Comparison of ENCODE assay signal across 1 cellular context in the genomic region with DNA sequence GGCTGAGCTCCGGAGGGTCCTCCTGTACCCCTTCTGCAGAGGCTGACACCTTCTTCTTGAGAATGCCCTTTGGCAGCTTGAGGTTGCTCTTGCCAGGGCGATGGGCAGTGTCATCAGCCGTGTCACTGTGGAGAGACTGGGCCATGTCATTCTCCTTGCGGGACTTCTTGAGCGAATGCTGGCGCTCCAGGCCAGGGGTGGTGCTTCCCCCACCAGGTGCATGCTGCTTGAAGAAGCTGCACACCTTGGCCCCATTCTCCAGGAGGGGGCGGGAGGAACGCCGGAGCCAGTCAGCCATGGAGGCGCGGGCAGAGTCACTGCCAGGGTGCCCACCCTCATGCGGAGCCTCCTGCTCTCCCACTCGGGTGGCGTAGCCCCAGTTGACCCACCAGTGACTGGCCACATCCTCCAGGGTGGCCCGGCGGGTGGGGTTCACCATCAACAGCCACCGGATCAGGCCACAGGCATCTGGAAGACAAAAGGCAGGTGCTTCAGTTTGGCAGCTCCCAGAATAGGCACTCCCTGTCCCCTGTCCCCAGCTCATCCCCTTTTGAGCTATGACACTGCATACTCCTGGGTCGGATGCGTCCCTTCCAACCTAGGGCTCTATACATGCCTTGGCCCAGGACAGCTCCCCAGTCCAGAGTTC.
TF ChIP-seq lines count a peak whose summit lies in the region.

No MANE protein-coding gene starts in this region.

TF ChIP-seq in SK-N-SH treated with all-trans-retinoic acid at 6 μM for 48 hours, 23 proteins besides CTCF, POLR2A, EP300 and RAD21:
- no peak for TF ChIP-seq GLIS3 (CRISPR knock-in tag; IDR thresholded peaks at IDR 0.05)
- TF ChIP-seq TOX (CRISPR knock-in tag; IDR thresholded peaks at IDR 0.05; ENCODE audit: borderline replicate concordance): no peak
- TF ChIP-seq, protein P1, sequence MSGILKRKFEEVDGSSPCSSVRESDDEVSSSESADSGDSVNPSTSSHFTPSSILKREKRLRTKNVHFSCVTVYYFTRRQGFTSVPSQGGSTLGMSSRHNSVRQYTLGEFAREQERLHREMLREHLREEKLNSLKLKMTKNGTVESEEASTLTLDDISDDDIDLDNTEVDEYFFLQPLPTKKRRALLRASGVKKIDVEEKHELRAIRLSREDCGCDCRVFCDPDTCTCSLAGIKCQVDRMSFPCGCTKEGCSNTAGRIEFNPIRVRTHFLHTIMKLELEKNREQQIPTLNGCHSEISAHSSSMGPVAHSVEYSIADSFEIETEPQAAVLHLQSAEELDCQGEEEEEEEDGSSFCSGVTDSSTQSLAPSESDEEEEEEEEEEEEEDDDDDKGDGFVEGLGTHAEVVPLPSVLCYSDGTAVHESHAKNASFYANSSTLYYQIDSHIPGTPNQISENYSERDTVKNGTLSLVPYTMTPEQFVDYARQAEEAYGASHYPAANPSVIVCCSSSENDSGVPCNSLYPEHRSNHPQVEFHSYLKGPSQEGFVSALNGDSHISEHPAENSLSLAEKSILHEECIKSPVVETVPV (CRISPR knock-in tag; IDR thresholded peaks at IDR 0.05): no peak
- TF ChIP-seq RARB (CRISPR knock-in tag; IDR thresholded peaks at IDR 0.05): no peak
- no peak for TF ChIP-seq TCF4 (CRISPR knock-in tag; IDR thresholded peaks at IDR 0.05; ENCODE audit: borderline replicate concordance)
- TF ChIP-seq, protein P2, sequence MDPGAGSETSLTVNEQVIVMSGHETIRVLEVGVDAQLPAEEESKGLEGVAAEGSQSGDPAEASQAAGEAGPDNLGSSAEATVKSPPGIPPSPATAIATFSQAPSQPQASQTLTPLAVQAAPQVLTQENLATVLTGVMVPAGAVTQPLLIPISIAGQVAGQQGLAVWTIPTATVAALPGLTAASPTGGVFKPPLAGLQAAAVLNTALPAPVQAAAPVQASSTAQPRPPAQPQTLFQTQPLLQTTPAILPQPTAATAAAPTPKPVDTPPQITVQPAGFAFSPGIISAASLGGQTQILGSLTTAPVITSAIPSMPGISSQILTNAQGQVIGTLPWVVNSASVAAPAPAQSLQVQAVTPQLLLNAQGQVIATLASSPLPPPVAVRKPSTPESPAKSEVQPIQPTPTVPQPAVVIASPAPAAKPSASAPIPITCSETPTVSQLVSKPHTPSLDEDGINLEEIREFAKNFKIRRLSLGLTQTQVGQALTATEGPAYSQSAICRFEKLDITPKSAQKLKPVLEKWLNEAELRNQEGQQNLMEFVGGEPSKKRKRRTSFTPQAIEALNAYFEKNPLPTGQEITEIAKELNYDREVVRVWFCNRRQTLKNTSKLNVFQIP (CRISPR knock-in tag; IDR thresholded peaks at IDR 0.05; ENCODE audit: borderline replicate concordance, low read depth): no peak
- TF ChIP-seq PPARA (CRISPR knock-in tag; IDR thresholded peaks at IDR 0.05; ENCODE audit: borderline replicate concordance): no peak
- TF ChIP-seq ZC3H10 (CRISPR knock-in tag; IDR thresholded peaks at IDR 0.05): no peak
- TF ChIP-seq ZNF70 (CRISPR knock-in tag; IDR thresholded peaks at IDR 0.05): no peak
- TF ChIP-seq ZNF565 (CRISPR knock-in tag; conservative IDR thresholded peaks at IDR 0.05; ENCODE audit: low read depth): no peak
- TF ChIP-seq ESRRG (CRISPR knock-in tag; IDR thresholded peaks at IDR 0.05): no peak
- TF ChIP-seq SNAI2 (CRISPR knock-in tag; IDR thresholded peaks at IDR 0.05): no peak
- no peak for TF ChIP-seq ARNTL (CRISPR knock-in tag; IDR thresholded peaks at IDR 0.05; ENCODE audit: borderline replicate concordance, low read depth)
- TF ChIP-seq ZNF8 (CRISPR knock-in tag; IDR thresholded peaks at IDR 0.05): no peak
- TF ChIP-seq ISL1 (CRISPR knock-in tag; IDR thresholded peaks at IDR 0.05): no peak
- TF ChIP-seq, protein P3, sequence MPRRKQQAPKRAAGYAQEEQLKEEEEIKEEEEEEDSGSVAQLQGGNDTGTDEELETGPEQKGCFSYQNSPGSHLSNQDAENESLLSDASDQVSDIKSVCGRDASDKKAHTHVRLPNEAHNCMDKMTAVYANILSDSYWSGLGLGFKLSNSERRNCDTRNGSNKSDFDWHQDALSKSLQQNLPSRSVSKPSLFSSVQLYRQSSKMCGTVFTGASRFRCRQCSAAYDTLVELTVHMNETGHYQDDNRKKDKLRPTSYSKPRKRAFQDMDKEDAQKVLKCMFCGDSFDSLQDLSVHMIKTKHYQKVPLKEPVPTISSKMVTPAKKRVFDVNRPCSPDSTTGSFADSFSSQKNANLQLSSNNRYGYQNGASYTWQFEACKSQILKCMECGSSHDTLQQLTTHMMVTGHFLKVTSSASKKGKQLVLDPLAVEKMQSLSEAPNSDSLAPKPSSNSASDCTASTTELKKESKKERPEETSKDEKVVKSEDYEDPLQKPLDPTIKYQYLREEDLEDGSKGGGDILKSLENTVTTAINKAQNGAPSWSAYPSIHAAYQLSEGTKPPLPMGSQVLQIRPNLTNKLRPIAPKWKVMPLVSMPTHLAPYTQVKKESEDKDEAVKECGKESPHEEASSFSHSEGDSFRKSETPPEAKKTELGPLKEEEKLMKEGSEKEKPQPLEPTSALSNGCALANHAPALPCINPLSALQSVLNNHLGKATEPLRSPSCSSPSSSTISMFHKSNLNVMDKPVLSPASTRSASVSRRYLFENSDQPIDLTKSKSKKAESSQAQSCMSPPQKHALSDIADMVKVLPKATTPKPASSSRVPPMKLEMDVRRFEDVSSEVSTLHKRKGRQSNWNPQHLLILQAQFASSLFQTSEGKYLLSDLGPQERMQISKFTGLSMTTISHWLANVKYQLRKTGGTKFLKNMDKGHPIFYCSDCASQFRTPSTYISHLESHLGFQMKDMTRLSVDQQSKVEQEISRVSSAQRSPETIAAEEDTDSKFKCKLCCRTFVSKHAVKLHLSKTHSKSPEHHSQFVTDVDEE (CRISPR knock-in tag; IDR thresholded peaks at IDR 0.05): no peak
- TF ChIP-seq, protein P4, sequence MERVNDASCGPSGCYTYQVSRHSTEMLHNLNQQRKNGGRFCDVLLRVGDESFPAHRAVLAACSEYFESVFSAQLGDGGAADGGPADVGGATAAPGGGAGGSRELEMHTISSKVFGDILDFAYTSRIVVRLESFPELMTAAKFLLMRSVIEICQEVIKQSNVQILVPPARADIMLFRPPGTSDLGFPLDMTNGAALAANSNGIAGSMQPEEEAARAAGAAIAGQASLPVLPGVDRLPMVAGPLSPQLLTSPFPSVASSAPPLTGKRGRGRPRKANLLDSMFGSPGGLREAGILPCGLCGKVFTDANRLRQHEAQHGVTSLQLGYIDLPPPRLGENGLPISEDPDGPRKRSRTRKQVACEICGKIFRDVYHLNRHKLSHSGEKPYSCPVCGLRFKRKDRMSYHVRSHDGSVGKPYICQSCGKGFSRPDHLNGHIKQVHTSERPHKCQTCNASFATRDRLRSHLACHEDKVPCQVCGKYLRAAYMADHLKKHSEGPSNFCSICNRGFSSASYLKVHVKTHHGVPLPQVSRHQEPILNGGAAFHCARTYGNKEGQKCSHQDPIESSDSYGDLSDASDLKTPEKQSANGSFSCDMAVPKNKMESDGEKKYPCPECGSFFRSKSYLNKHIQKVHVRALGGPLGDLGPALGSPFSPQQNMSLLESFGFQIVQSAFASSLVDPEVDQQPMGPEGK (CRISPR knock-in tag; IDR thresholded peaks at IDR 0.05; ENCODE audit: borderline replicate concordance): no peak
- TF ChIP-seq ZFP30 (CRISPR knock-in tag; IDR thresholded peaks at IDR 0.05): no peak
- TF ChIP-seq OSR1 (CRISPR knock-in tag; IDR thresholded peaks at IDR 0.05): no peak
- TF ChIP-seq ZFP3 (CRISPR knock-in tag; IDR thresholded peaks at IDR 0.05): no peak
TF ChIP-seq in SK-N-SH treated with all-trans-retinoic acid at 6 μM for 48 hours: peak in this region for 0.
